ENCODE assay signal across 17 cellular contexts in the genomic region with DNA sequence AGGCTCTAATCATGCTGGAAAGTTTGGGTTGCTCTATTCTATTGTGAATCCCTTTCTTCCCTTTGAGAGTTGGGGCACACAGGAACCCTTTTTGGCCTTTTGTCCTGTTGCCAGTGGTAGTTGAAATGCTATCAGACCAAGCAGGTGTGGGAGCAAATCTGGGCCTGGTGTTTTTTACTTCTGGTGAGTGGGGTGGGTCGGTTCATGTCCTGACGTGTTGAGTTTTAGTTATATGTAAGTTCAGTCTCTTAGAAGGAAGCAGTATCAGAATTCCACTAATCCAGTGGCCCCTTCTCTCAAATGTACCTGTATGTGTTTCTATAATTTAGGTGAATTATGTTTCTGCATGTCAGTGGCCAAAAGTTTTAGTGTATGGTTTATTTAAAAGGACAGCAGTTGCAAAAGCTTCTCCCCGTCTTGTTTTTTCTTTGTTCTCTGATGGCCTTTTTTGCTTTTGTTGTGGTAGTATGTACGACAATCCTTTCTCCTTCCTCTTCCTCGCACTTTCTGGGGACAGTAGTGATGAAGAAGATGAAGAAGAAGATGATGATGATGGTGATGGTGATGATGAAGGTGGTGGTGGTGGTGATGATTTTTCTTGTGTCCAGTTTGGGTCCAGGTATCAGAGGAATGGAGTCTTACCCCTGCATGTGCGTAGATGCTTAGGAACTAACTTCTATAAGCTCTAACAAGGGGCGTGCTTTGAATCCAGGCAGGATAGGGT.
A peak's percentile ranks its signal among the peaks of the same experiment; 100 is the strongest.
DNase-seq lines count a peak whose midpoint lies in the region; ATAC-seq and TF ChIP-seq lines count a peak whose summit lies in the region.
"Had no signal": no experiment of that assay in that cellular context is flagged by ENCODE, and none has a peak within 500 bp of the region (broad histone marks: within the 10 kb centered on the region; RNA-seq: fewer than 3 reads in every experiment).

No MANE protein-coding gene starts in this region.

- H3K4me1 ChIP-seq in GM23338 (ENCODE audit: insufficient read depth) = no peaks in the 10 kb centered on the region
- H3K4me1 ChIP-seq in HUES6 (ENCODE audit: control insufficient read depth, insufficient read depth, low read length) = no peaks in the 10 kb centered on the region
- H3K4me1 ChIP-seq in esophagus (ENCODE audit: control insufficient read depth in 2 of 2, insufficient read depth in 2 of 2, low read length in 1 of 2) = peaks cover 4 to 11% of the 10 kb centered on the region in 2 donors
- H3K4me1 ChIP-seq in gastrocnemius medialis = peaks cover 28 to 36% of the 10 kb centered on the region in 2 donors
- H3K4me1 ChIP-seq in Peyer's patch = peaks cover 0 to 11% (median 0%) of the 10 kb centered on the region in 4 donors
- H3K4me1 ChIP-seq: parathyroid adenoma, upper lobe of right lung had no signal

- H3K9me3 ChIP-seq in HUES6 (ENCODE audit: control insufficient read depth, insufficient read depth, low read depth, low read length) (no peaks in the 10 kb centered on the region), esophagus (ENCODE audit: control insufficient read depth in 2 of 2, insufficient read depth in 1 of 2, low read depth in 1 of 2, low read length in 1 of 2) (no peaks in the 10 kb centered on the region), gastrocnemius medialis (no peaks in the 10 kb centered on the region), Peyer's patch (no peaks in the 10 kb centered on the region)
- H3K9me3 ChIP-seq: upper lobe of right lung had no signal

- no peak overlapping the region for H2AFZ ChIP-seq in GM23338
- H2AFZ ChIP-seq: parathyroid adenoma had no signal

- 73 to 85% methylated on average over 7 of the region's 7 CpGs for WGBS in esophagus, 2 donors

- H3K4me3 ChIP-seq in GM23338 (no peak overlapping the region), HUES6 (ENCODE audit: low read depth, low read length) (no peak overlapping the region), esophagus (ENCODE audit: low read depth in 1 of 2, low read length in 2 of 2) (no peak overlapping the region), gastrocnemius medialis (no peak overlapping the region), Peyer's patch (no peak overlapping the region)
- H3K4me3 ChIP-seq: upper lobe of right lung had no signal

- H3K9ac ChIP-seq in HUES6 (ENCODE audit: low read length) = no peak overlapping the region
- H3K9ac ChIP-seq: parathyroid adenoma had no signal

- H3K36me3 Mint-ChIP-seq in GM23338 (ENCODE audit: low read depth) = peaks cover 54% of the 10 kb centered on the region

- H3K27ac Mint-ChIP-seq in GM23338 = no peak overlapping the region; the same call in 1 of the 2 replicates
- H3K27ac Mint-ChIP-seq: activated B cell treated with CpG ODN at 0.5 μM for 24 hours had no signal

- intact Hi-C loops in gastrocnemius medialis (cut with DNase I; ENCODE audit: low total_unique reads) = loop anchor here (5.0 kb wide), 3 partner anchors 40 to 75 kb away; a partner anchor contains a TSS

- peaks cover 3% of the 10 kb centered on the region for H3K79me2 ChIP-seq in GM23338 (replicated peaks; ENCODE audit: insufficient read depth)

- DNase-seq in GM23338 (ENCODE audit: low spot score) (peak; percentile 9), gastrocnemius medialis (no peak), Peyer's patch (no peak), D341Med (ENCODE audit: low spot score) (no peak)
- DNase-seq in effector CD8-positive, alpha-beta T cell (lab: John Stamatoyannopoulos, UW) = no peak
- DNase-seq: activated B cell treated with CpG ODN at 0.5 μM for 24 hours; activated naive CD4-positive, alpha-beta T cell treated with Interleukin-2 at 50 U/mL for 16 hours; AML-193; central memory CD4-positive, alpha-beta T cell; islet precursor cell; NCI-H2029 treated with DMSO at 0.1 percent for 48 hours; NCI-H526; PC-3 had no signal

- in situ Hi-C loops in gastrocnemius medialis (cut with MboI; ENCODE audit: low sequenced_read_pairs in 4 of 4) = no loop called here

- H3K36me3 ChIP-seq in GM23338 (ENCODE audit: insufficient read depth) (peaks cover 16% of the 10 kb centered on the region), HUES6 (ENCODE audit: control insufficient read depth, insufficient read depth, low read length) (peaks cover 65% of the 10 kb centered on the region), esophagus (ENCODE audit: control insufficient read depth in 2 of 2, insufficient read depth in 2 of 2, low read length in 1 of 2) (peaks cover 5 to 17% of the 10 kb centered on the region in 2 donors), gastrocnemius medialis (peaks cover 0 to 51% of the 10 kb centered on the region in 2 donors), Peyer's patch (peaks cover 0 to 41% (median 0%) of the 10 kb centered on the region in 3 donors)

- H3K27ac ChIP-seq in GM23338 (ENCODE audit: low read depth) = 0 out of 2 replicates have a peak overlapping the region, but pooled peaks have one; percentile 45
- H3K27ac ChIP-seq in HUES6 (ENCODE audit: low read depth, low read length) = 0 out of 2 replicates have a peak overlapping the region, but pooled peaks have one; percentile 59
- H3K27ac ChIP-seq in esophagus (ENCODE audit: low read depth in 2 of 2, low read length in 1 of 2) = peak overlapping the region; percentile 80 to 82
- H3K27ac ChIP-seq in gastrocnemius medialis = peak overlapping the region; percentile 79 to 90 (median 87)
- H3K27ac ChIP-seq in Peyer's patch = no peak overlapping the region
- H3K27ac ChIP-seq: parathyroid adenoma, upper lobe of right lung had no signal

- TF ChIP-seq POLR2A in gastrocnemius medialis (IDR thresholded peaks at IDR 0.05) = no peak
- TF ChIP-seq POLR2A in Peyer's patch (IDR thresholded peaks at IDR 0.05) = no peak

- H3K27me3 Mint-ChIP-seq in GM23338 (ENCODE audit: insufficient read depth, low read depth, poor library complexity) = peaks cover 3% of the 10 kb centered on the region
- H3K27me3 Mint-ChIP-seq: activated B cell treated with CpG ODN at 0.5 μM for 24 hours had no signal

- no peak overlapping the region for H3K4me2 ChIP-seq in GM23338

- H3K9me3 Mint-ChIP-seq in GM23338 = no peaks in the 10 kb centered on the region
- H3K9me3 Mint-ChIP-seq: activated B cell treated with CpG ODN at 0.5 μM for 24 hours had no signal

- H3K27me3 ChIP-seq in GM23338 (ENCODE audit: insufficient read depth) (no peaks in the 10 kb centered on the region), HUES6 (ENCODE audit: control insufficient read depth, insufficient read depth, low read length) (no peaks in the 10 kb centered on the region), esophagus (ENCODE audit: control insufficient read depth in 1 of 2, insufficient read depth in 2 of 2, low read length in 2 of 2) (no peaks in the 10 kb centered on the region), gastrocnemius medialis (no peaks in the 10 kb centered on the region), Peyer's patch (no peaks in the 10 kb centered on the region)
- H3K27me3 ChIP-seq: upper lobe of right lung had no signal

- H4K20me1 ChIP-seq in GM23338 (replicated peaks; ENCODE audit: insufficient read depth) = peaks cover 8% of the 10 kb centered on the region; the same call in 1 of the 2 replicates

- ATAC-seq in GM23338 (no peak), gastrocnemius medialis (no peak)
- ATAC-seq: PC-3 had no signal

- no peaks in the 10 kb centered on the region for H3K9me2 ChIP-seq in GM23338 (ENCODE audit: insufficient read depth)

- TF ChIP-seq CTCF in GM23338 (conservative IDR thresholded peaks at IDR 0.05; ENCODE audit: low read depth in 2 of 2) (no peak), gastrocnemius medialis (IDR thresholded peaks at IDR 0.05 in 4 of 5, conservative IDR thresholded peaks at IDR 0.05 in 1 of 5) (no peak), Peyer's patch (IDR thresholded peaks at IDR 0.05) (no peak)

- H3F3A ChIP-seq in GM23338 (replicated peaks; ENCODE audit: low read depth) = no peaks in the 10 kb centered on the region

- no peaks in the 10 kb centered on the region for H3K4me1 Mint-ChIP-seq in GM23338
- H3K4me1 Mint-ChIP-seq: activated B cell treated with CpG ODN at 0.5 μM for 24 hours had no signal

- H3K4me3 Mint-ChIP-seq in GM23338 = no peak overlapping the region
- H3K4me3 Mint-ChIP-seq: activated B cell treated with CpG ODN at 0.5 μM for 24 hours had no signal

TF ChIP-seq in GM23338, 12 proteins besides CTCF, POLR2A, EP300 and RAD21 (continues in another document):
- TF ChIP-seq ZNF331 (CRISPR knock-in tag; IDR thresholded peaks at IDR 0.05; ENCODE audit: low read depth) (no peak), POLR2AphosphoS5 (IDR thresholded peaks at IDR 0.05; ENCODE audit: low read depth) (no peak), CREB1 (CRISPR knock-in tag; IDR thresholded peaks at IDR 0.05; ENCODE audit: low read depth) (no peak), NANOG (IDR thresholded peaks at IDR 0.05; ENCODE audit: borderline replicate concordance) (no peak), EZH2phosphoT487 (IDR thresholded peaks at IDR 0.05; ENCODE audit: unreplicated experiment) (no peak), ZNF114 (CRISPR knock-in tag; IDR thresholded peaks at IDR 0.05) (no peak)

Comparison
In these comparisons a context has a peak if more than half of its experiments do, and no peak if none do; other contexts are left out.
1. H3K27ac ChIP-seq: peak in GM23338 (single experiment), HUES6 (single experiment), esophagus (2 of 2) and gastrocnemius medialis (4 of 4); none in Peyer's patch (0 of 4).